In genomic region chr2:4938246-4938645, GRCh38 we compare ENCODE assay signal across 17 cellular contexts.
DNase-seq lines count a peak whose midpoint lies in the region; ATAC-seq and TF ChIP-seq lines count a peak whose summit lies in the region.
"Had no signal": no experiment of that assay in that cellular context is flagged by ENCODE, and none has a peak within 500 bp of the region (broad histone marks: within the 10 kb centered on the region; RNA-seq: fewer than 3 reads in every experiment).

No MANE protein-coding gene starts in this region.

- H3K4me1 Mint-ChIP-seq in mesothelial cell of epicardium, result peaks cover 42% of the 10 kb centered on the region
- H3K4me1 Mint-ChIP-seq: B cell; CD4-positive, CD25-positive, alpha-beta regulatory T cell had no signal

- DNase-seq in NCI-H2171 treated with DMSO at 0.1 percent for 48 hours (lab: John Stamatoyannopoulos, UW) (peak; percentile 48), NCI-H2171 (lab: John Stamatoyannopoulos, UW) (no peak), SK-N-DZ (ENCODE audit: low spot score) (peak; percentile 34), mesothelial cell of epicardium (ENCODE audit: low spot score in 2 of 2, unreplicated experiment in 2 of 2) (peak in 1 of 2 experiments; percentile 51), sciatic nerve (ENCODE audit: low spot score) (no peak), SW 1271 (lab: John Stamatoyannopoulos, UW) (no peak), dedifferentiated amniotic fluid mesenchymal stem cell (ENCODE audit: extremely low spot score) (no peak), anterior cingulate cortex (lab: John Stamatoyannopoulos, UW) (no peak)
- DNase-seq: Caco-2; CD4-positive, CD25-positive, alpha-beta regulatory T cell; CD8-positive, alpha-beta T cell; DMS153; DND-41; GM23248; H9 had no signal

- TF ChIP-seq CTCF in mesothelial cell of epicardium (IDR thresholded peaks at IDR 0.05; ENCODE audit: unreplicated experiment), result no peak

- intact Hi-C loops in sciatic nerve (cut with DNase I), result no loop called here

- H3K27me3 Mint-ChIP-seq in mesothelial cell of epicardium (ENCODE audit: low read depth), result no peaks in the 10 kb centered on the region
- H3K27me3 Mint-ChIP-seq: B cell; CD4-positive, CD25-positive, alpha-beta regulatory T cell had no signal

- H3K4me3 Mint-ChIP-seq in mesothelial cell of epicardium, result no peak overlapping the region
- H3K4me3 Mint-ChIP-seq: B cell; CD4-positive, CD25-positive, alpha-beta regulatory T cell; CD8-positive, alpha-beta T cell; H9 had no signal

- H3K36me3 Mint-ChIP-seq in mesothelial cell of epicardium, result peaks cover 2% of the 10 kb centered on the region
- H3K36me3 Mint-ChIP-seq: CD4-positive, CD25-positive, alpha-beta regulatory T cell; CD8-positive, alpha-beta T cell had no signal

- peak; percentile 41 for ATAC-seq in sciatic nerve
- ATAC-seq: CD8-positive, alpha-beta T cell; HCT116 had no signal

- peak overlapping the region; percentile 91 for H3K27ac Mint-ChIP-seq in mesothelial cell of epicardium
- H3K27ac Mint-ChIP-seq: B cell; CD4-positive, CD25-positive, alpha-beta regulatory T cell; CD8-positive, alpha-beta T cell; H9 had no signal

- H3K9me3 Mint-ChIP-seq in mesothelial cell of epicardium, result peaks cover 9% of the 10 kb centered on the region

Comparison
In these comparisons a context has a peak if more than half of its experiments do, and no peak if none do; other contexts are left out.
1. DNase-seq: peak in NCI-H2171 treated with DMSO at 0.1 percent for 48 hours (single experiment) and SK-N-DZ (single experiment); none in NCI-H2171 (single experiment), sciatic nerve (single experiment), SW 1271 (0 of 2), dedifferentiated amniotic fluid mesenchymal stem cell (single experiment) and anterior cingulate cortex (0 of 58).